8 cellular contexts compared by ENCODE assay signal in the genomic region with DNA sequence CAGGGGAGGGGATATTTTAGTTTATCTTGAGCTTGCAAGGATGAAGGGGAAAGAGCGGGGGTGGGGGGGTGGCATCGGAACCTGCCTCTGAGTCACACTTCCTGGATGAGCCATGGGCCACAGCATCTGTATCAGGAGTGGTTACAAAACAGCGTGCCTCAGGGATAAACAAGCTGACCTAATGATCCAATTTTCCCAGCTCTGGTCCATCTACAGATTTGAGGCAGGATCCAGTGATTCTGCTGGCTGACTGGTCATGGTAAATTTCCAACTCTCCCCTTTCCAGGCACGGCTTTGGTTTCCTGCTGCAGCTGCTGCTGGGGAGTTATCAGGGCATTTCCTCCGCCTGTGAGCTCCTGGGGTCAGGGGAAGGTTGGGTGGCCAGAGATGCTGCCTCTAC. TPM values are rescaled to one million over a fixed set of nuclear protein-coding genes. Genes with fewer than 3 reads are reported as not detected.
DNase-seq lines count a peak whose midpoint lies in the region; TF ChIP-seq lines count a peak whose summit lies in the region.

No MANE protein-coding gene starts in this region.

- CTCF ChIA-PET in Calu3 (lab: Charles Lee) (interaction anchor here (0.8 to 1.3 kb wide), 2 partner anchors 12 to 110 kb away, joined by 4 to 5 read pairs; no protein-coding TSS in a partner anchor), Caco-2 (lab: Charles Lee) (interaction anchor here (0.8 to 0.9 kb wide), 2 partner anchors 19 to 137 kb away, joined by 3 read pairs; no protein-coding TSS in a partner anchor)

- peaks cover 30% of the 10 kb centered on the region for H3K4me1 ChIP-seq in effector memory CD4-positive, alpha-beta T cell (ENCODE audit: control insufficient read depth, insufficient read depth, low read length, poor library complexity, severe bottlenecking)
- H3K4me1 ChIP-seq in Caco-2, result peaks cover 23% of the 10 kb centered on the region

- DNase-seq in HPDE6-E6E7 (ENCODE audit: extremely low spot score), result peak; percentile 80
- DNase-seq in UCSD-AML1 (lab: John Stamatoyannopoulos, UW; ENCODE audit: unreplicated experiment), result peak; percentile 69
- DNase-seq in effector memory CD4-positive, alpha-beta T cell, result peak; percentile 27 to 43 (median 34)
- DNase-seq in pulmonary artery endothelial cell (ENCODE audit: low read depth, low spot score), result peak; percentile 48
- no peak for DNase-seq in occipital lobe (lab: John Stamatoyannopoulos, UW)
- DNase-seq in Calu3, result no peak
- no peak for DNase-seq in Caco-2
- DNase-seq in HK-2 (ENCODE audit: unreplicated experiment), result no peak

- H3K9me3 ChIP-seq in effector memory CD4-positive, alpha-beta T cell (ENCODE audit: control insufficient read depth, low read length), result no peaks in the 10 kb centered on the region
- peaks cover 26% of the 10 kb centered on the region for H3K9me3 ChIP-seq in Caco-2

- H3K4me1 Mint-ChIP-seq in Calu3 (ENCODE audit: low read depth, unreplicated experiment) (peaks cover 14% of the 10 kb centered on the region), Caco-2 (ENCODE audit: low read depth, unreplicated experiment) (peaks cover 20% of the 10 kb centered on the region)

- H3K27me3 Mint-ChIP-seq in Calu3 (ENCODE audit: unreplicated experiment) (no peaks in the 10 kb centered on the region), Caco-2 (ENCODE audit: insufficient read depth, unreplicated experiment) (no peaks in the 10 kb centered on the region)

- intact Hi-C loops in Calu3 (cut with micrococcal nuclease; ENCODE audit: unreplicated experiment), result no loop called here
- intact Hi-C loops in Caco-2 (cut with micrococcal nuclease; ENCODE audit: unreplicated experiment), result no loop called here

- H3K36me3 Mint-ChIP-seq in Calu3 (ENCODE audit: insufficient read depth, unreplicated experiment) (peaks cover 6% of the 10 kb centered on the region), Caco-2 (ENCODE audit: insufficient read depth, unreplicated experiment) (peaks cover 1% of the 10 kb centered on the region)

- TF ChIP-seq CTCF in Calu3 (IDR thresholded peaks at IDR 0.05; ENCODE audit: unreplicated experiment), result no peak
- no peak for TF ChIP-seq CTCF in Caco-2 (IDR thresholded peaks at IDR 0.05; ENCODE audit: insufficient read depth in 1 of 2, low read depth in 1 of 2, low read length in 1 of 2, severe bottlenecking in 1 of 2, unreplicated experiment in 1 of 2)

- H3K27ac Mint-ChIP-seq in Calu3 (ENCODE audit: unreplicated experiment) (no peak overlapping the region), Caco-2 (ENCODE audit: unreplicated experiment) (no peak overlapping the region)

- H3K4me3 Mint-ChIP-seq in Calu3 (ENCODE audit: low read depth, unreplicated experiment), result no peak overlapping the region
- no peak overlapping the region for H3K4me3 Mint-ChIP-seq in Caco-2 (ENCODE audit: unreplicated experiment)

- H3K9me3 Mint-ChIP-seq in Calu3 (ENCODE audit: low read depth, unreplicated experiment) (peaks cover 2% of the 10 kb centered on the region), Caco-2 (ENCODE audit: unreplicated experiment) (peaks cover 22% of the 10 kb centered on the region)

- no peaks in the 10 kb centered on the region for H3K27me3 ChIP-seq in effector memory CD4-positive, alpha-beta T cell (replicated peaks; ENCODE audit: control insufficient read depth, insufficient read depth, low read length, poor library complexity, severe bottlenecking)
- H3K27me3 ChIP-seq in Caco-2 (replicated peaks; ENCODE audit: control insufficient read depth, insufficient read depth, low read length), result no peaks in the 10 kb centered on the region

- POLR2A ChIA-PET in Caco-2 (lab: Charles Lee), result interaction anchor here (0.6 kb wide), 1 partner anchor 139 kb away, joined by 3 read pairs; no protein-coding TSS in a partner anchor

- H3K36me3 ChIP-seq in effector memory CD4-positive, alpha-beta T cell (ENCODE audit: control insufficient read depth, insufficient read depth, low read length), result no peaks in the 10 kb centered on the region
- H3K36me3 ChIP-seq in Caco-2 (ENCODE audit: control insufficient read depth, insufficient read depth, low read length), result no peaks in the 10 kb centered on the region

- peak overlapping the region; percentile 45 for H3K27ac ChIP-seq in effector memory CD4-positive, alpha-beta T cell (ENCODE audit: insufficient read depth, low read length, poor library complexity, severe bottlenecking)

- no peak overlapping the region for H3K4me3 ChIP-seq in effector memory CD4-positive, alpha-beta T cell (ENCODE audit: insufficient read depth, low read depth, low read length, poor library complexity, severe bottlenecking)
- H3K4me3 ChIP-seq in Caco-2 (ENCODE audit: low read depth, low read length), result no peak overlapping the region

- BruUV-seq in Calu3 (replicated peaks; lab: Mats Ljungman, UMichigan) (no TSS peak), Caco-2 (replicated peaks; lab: Mats Ljungman, UMichigan) (no TSS peak)

RNA-seq across cellular contexts. Expression of gene HPCAL1, which starts 4.8 kb away (rescaled TPM):
- total RNA-seq in pulmonary artery endothelial cell (69.1 and 105 TPM in 2 replicates), occipital lobe (19.0 TPM), Calu3 (2022) (34.0 and 35.1 TPM in 2 replicates), Caco-2 (2022) (26.3 and 26.9 TPM in 2 replicates)

Comparison
In these comparisons a context has a peak if more than half of its experiments do, and no peak if none do; other contexts are left out.
1. DNase-seq: peak in HPDE6-E6E7 (single experiment), UCSD-AML1 (single experiment), effector memory CD4-positive, alpha-beta T cell (3 of 3) and pulmonary artery endothelial cell (single experiment); none in occipital lobe (single experiment), Calu3 (single experiment), Caco-2 (0 of 2) and HK-2 (single experiment).